In genomic region chr12:24815087-24815423, GRCh38 we compare ENCODE assay signal across 9 cellular contexts.
A peak's percentile ranks its signal among the peaks of the same experiment; 100 is the strongest.
DNase-seq lines count a peak whose midpoint lies in the region; ATAC-seq and TF ChIP-seq lines count a peak whose summit lies in the region.
"Had no signal": no experiment of that assay in that cellular context is flagged by ENCODE, and none has a peak within 500 bp of the region (broad histone marks: within the 10 kb centered on the region; RNA-seq: fewer than 3 reads in every experiment).

No MANE protein-coding gene starts in this region.

- intact Hi-C loops in CD8-positive, alpha-beta T cell (cut with DNase I, micrococcal nuclease), result no loop called here

- no peaks in the 10 kb centered on the region for H3K9me3 ChIP-seq in CD8-positive, alpha-beta T cell (ENCODE audit: low read length)
- H3K9me3 ChIP-seq in duodenal mucosa (ENCODE audit: control insufficient read depth in 1 of 2, low read length in 2 of 2), result no peaks in the 10 kb centered on the region

- DNase-seq in CD8-positive, alpha-beta T cell, result no peak
- DNase-seq in NCI-H748 (lab: John Stamatoyannopoulos, UW; ENCODE audit: unreplicated experiment) (no peak), H4 (ENCODE audit: low spot score) (no peak), NCI-H1436 treated with DMSO at 0.1 percent for 48 hours (lab: John Stamatoyannopoulos, UW) (no peak), COLO829 (ENCODE audit: low spot score) (no peak)
- DNase-seq: DND-41 had no signal

- no peak for ATAC-seq in CD8-positive, alpha-beta T cell
- peak; percentile 37 for ATAC-seq in GM19438 (IDR thresholded peaks at IDR 0.05; ENCODE audit: low read depth, unreplicated experiment)
- peak; percentile 26 for ATAC-seq in HG03135 (IDR thresholded peaks at IDR 0.05; ENCODE audit: unreplicated experiment)

- H3K9me3 Mint-ChIP-seq in CD8-positive, alpha-beta T cell, result no peaks in the 10 kb centered on the region

- peak overlapping the region in 1 of 2 donors; percentile 52 for H3K9ac ChIP-seq in duodenal mucosa (ENCODE audit: low read depth in 1 of 2, low read length in 2 of 2)

- peaks cover 19% of the 10 kb centered on the region for H3K4me1 Mint-ChIP-seq in CD8-positive, alpha-beta T cell (ENCODE audit: low read depth)

- TF ChIP-seq CTCF in CD8-positive, alpha-beta T cell (IDR thresholded peaks at IDR 0.05), result no peak

- CTCF ChIA-PET in CD8-positive, alpha-beta T cell (lab: Charles Lee), result no interaction called here

- H3K36me3 Mint-ChIP-seq in CD8-positive, alpha-beta T cell, result no peaks in the 10 kb centered on the region

- H3K4me3 Mint-ChIP-seq in CD8-positive, alpha-beta T cell, result peak overlapping the region; percentile 70

- H3K36me3 ChIP-seq in CD8-positive, alpha-beta T cell (ENCODE audit: insufficient read depth, low read length), result no peaks in the 10 kb centered on the region
- H3K36me3 ChIP-seq in duodenal mucosa (ENCODE audit: control insufficient read depth in 1 of 2, insufficient read depth in 2 of 2, low read length in 2 of 2), result no peaks in the 10 kb centered on the region

- H3K4me1 ChIP-seq in CD8-positive, alpha-beta T cell (ENCODE audit: insufficient read depth, low read length), result no peaks in the 10 kb centered on the region
- H3K4me1 ChIP-seq in duodenal mucosa (ENCODE audit: control insufficient read depth in 1 of 2, insufficient read depth in 2 of 2, low read length in 2 of 2), result peaks cover 3 to 5% of the 10 kb centered on the region in 2 donors

- H3K27ac Mint-ChIP-seq in CD8-positive, alpha-beta T cell, result peak overlapping the region; percentile 42

- no peak overlapping the region for H3K27ac ChIP-seq in CD8-positive, alpha-beta T cell (ENCODE audit: low read depth, low read length)
- H3K27ac ChIP-seq in duodenal mucosa (ENCODE audit: low read depth, low read length), result no peak overlapping the region

- H3K27me3 Mint-ChIP-seq in CD8-positive, alpha-beta T cell (ENCODE audit: low read depth), result no peaks in the 10 kb centered on the region

- H3K4me3 ChIP-seq in CD8-positive, alpha-beta T cell (ENCODE audit: low read depth, low read length), result peak overlapping the region; percentile 21
- H3K4me3 ChIP-seq in duodenal mucosa (ENCODE audit: low read depth in 1 of 2, low read length in 2 of 2), result peak overlapping the region; percentile 36 to 67

- H3K27me3 ChIP-seq in CD8-positive, alpha-beta T cell (ENCODE audit: insufficient read depth, low read length), result no peaks in the 10 kb centered on the region
- H3K27me3 ChIP-seq in duodenal mucosa (ENCODE audit: control insufficient read depth in 1 of 2, insufficient read depth in 2 of 2, low read length in 2 of 2), result no peaks in the 10 kb centered on the region

- POLR2A ChIA-PET in CD8-positive, alpha-beta T cell (lab: Charles Lee), result interaction anchor here (0.6 to 1.3 kb wide), 2 partner anchors 11 to 1920 kb away, joined by 3 to 5 read pairs; no protein-coding TSS in a partner anchor
